27 cellular contexts compared by ENCODE assay signal in the genomic region with DNA sequence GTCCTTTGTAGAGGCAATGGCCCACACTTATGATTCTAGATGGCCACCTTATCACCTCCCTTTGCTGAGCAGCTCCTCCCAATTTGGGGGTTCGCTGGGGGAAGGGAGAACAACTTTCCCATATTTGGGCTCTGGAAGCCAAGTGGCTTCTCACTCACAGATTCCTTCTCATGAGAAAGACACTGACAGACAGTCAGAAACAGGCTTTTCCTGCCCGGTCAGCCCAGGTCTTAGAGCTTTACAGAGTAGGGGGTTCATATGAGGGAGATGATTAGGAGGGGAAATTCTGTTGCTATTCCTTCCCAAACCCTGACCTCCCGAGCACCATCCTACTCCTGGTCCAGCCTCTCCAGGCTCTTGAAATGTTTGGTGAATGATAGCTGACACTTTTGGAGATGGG.
"Had no signal": no experiment of that assay in that cellular context is flagged by ENCODE, and none has a peak within 500 bp of the region (broad histone marks: within the 10 kb centered on the region; RNA-seq: fewer than 3 reads in every experiment).

No MANE protein-coding gene starts in this region.

- H3K27me3 ChIP-seq: ascending aorta, cardiac muscle cell had no signal

- FAIRE-seq: TTC549 had no signal

- H3K4me1 ChIP-seq: ascending aorta had no signal

- DNase-seq: activated B cell treated with CpG ODN at 0.5 μM for 24 hours; activated CD4-positive, alpha-beta memory T cell treated with anti-CD3 and anti-CD28 coated beads, Interleukin-2, amount 10 ng/mL, durations not matched to agents 7 days and 5 days; activated CD4-positive, alpha-beta T cell treated with anti-CD3 and anti-CD28 coated beads for 4 hours; activated CD4-positive, alpha-beta T cell treated with anti-CD3 and anti-CD28 coated beads, Interleukin-2, amount 10 ng/mL, durations not matched to agents 24 days and 14 days; activated CD4-positive, alpha-beta T cell treated with anti-CD3 and anti-CD28 coated beads, Interleukin-2, amount 50 U/mL, for 1 hour; activated CD4-positive, alpha-beta T cell treated with anti-CD3 and anti-CD28 coated beads, Interleukin-2, amount 50 U/mL, for 4 hours; activated CD4-positive, CD25-positive, alpha-beta regulatory T cell treated with anti-CD3 and anti-CD28 coated beads, Interleukin-2, amount 50 U/mL, for 72 hours; activated CD8-positive, alpha-beta memory T cell treated with anti-CD3 and anti-CD28 coated beads for 24 hours; activated CD8-positive, alpha-beta memory T cell treated with anti-CD3 and anti-CD28 coated beads, Interleukin-2, amount 10 ng/mL, durations not matched to agents 7 days and 5 days; activated CD8-positive, alpha-beta memory T cell treated with anti-CD3 and anti-CD28 coated beads, Interleukin-2, amount 50 U/mL, for 48 hours; activated CD8-positive, alpha-beta T cell treated with anti-CD3 and anti-CD28 coated beads, Interleukin-2, amount 10 ng/mL, durations not matched to agents 7 days and 5 days; activated effector memory CD4-positive, alpha-beta T cell treated with Interleukin-2 at 50 U/mL for 16 hours; activated gamma-delta T cell; activated naive CD4-positive, alpha-beta T cell treated with anti-CD3 and anti-CD28 coated beads, Interleukin-2, amount 10 ng/mL, durations not matched to agents 7 days and 5 days; activated naive CD4-positive, alpha-beta T cell treated with Interleukin-2 at 50 U/mL for 16 hours; activated naive CD8-positive, alpha-beta T cell treated with anti-CD3 and anti-CD28 coated beads, Interleukin-2, amount 10 ng/mL, durations not matched to agents 7 days and 5 days; activated naive CD8-positive, alpha-beta T cell treated with anti-CD3 and anti-CD28 coated beads, Interleukin-2, amount 50 U/mL, for 24 hours; activated T-cell treated with anti-CD3 and anti-CD28 coated beads, Interleukin-2, amount 50 U/mL, for 24 hours; activated T-cell treated with anti-CD3 and anti-CD28 coated beads, Interleukin-2, amount 50 U/mL, for 48 hours; cerebellar nuclear complex; T-helper 1 cell; T-helper 2 cell; T-helper 9 cell had no signal

- H3K9me3 ChIP-seq: ascending aorta had no signal

- H3K4me3 ChIP-seq: ascending aorta, cardiac muscle cell had no signal

- H3K27ac ChIP-seq: ascending aorta, cardiac muscle cell, VCaP had no signal

- H3K36me3 ChIP-seq: ascending aorta, cardiac muscle cell had no signal
